17 cellular contexts compared by ENCODE assay signal in the genomic region with DNA sequence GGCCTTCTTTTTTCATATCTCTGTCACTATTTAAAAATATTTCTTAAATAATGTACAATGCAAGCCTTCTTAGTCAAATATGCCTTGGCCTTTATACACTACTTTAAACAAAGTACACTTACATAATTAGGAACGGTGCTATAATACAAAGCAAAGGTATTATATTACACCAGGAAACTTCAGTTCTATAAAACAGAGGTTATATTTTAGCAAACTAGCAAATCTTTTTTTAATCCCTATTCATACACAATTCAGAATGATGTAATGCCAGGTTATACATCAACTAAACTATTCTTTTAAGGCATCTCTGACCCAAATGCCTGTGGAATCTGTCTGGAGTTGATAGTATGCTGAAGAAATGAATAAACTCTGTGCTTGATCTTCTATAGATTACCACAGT. TPM values are rescaled to one million over a fixed set of nuclear protein-coding genes. Genes with fewer than 3 reads are reported as not detected.
"Had no signal": no experiment of that assay in that cellular context is flagged by ENCODE, and none has a peak within 500 bp of the region (broad histone marks: within the 10 kb centered on the region; RNA-seq: fewer than 3 reads in every experiment).

No MANE protein-coding gene starts in this region.

- DNase-seq: dermis blood vessel endothelial cell; foreskin keratinocyte; head of caudate nucleus; mesendoderm; naive thymus-derived CD4-positive, alpha-beta T cell; nephron progenitor cell; posterior cingulate gyrus; sigmoid colon; stimulated activated CD4-positive, alpha-beta T cell treated with anti-CD3 and anti-CD28 coated beads, Interleukin-2, amount 100 ng/mL, for 24 hours; stimulated activated CD4-positive, alpha-beta T cell treated with anti-CD3 and anti-CD28 coated beads, Interleukin-4, amount 100 ng/mL, for 4 hours; stimulated activated naive B cell treated with anti-CD40 and anti-IgM and Interleukin-4, amounts not matched to agents 10 μg/mL and 1 μg/mL and 100 μg/mL, for 72 hours; stimulated activated naive CD8-positive, alpha-beta T cell treated with anti-CD3 and anti-CD28 coated beads, Interleukin-15, amount 100 ng/mL, for 72 hours; testis had no signal

- H3K9me3 ChIP-seq: right atrium auricular region, sigmoid colon, testis, tibial nerve had no signal

- H3K4me1 ChIP-seq: foreskin keratinocyte, right atrium auricular region, testis, tibial nerve had no signal

- H3K36me3 ChIP-seq: right atrium auricular region, sigmoid colon, tibial nerve had no signal

- H3K4me3 ChIP-seq: hepatocyte, right atrium auricular region, sigmoid colon, skin epidermis, testis, tibial nerve had no signal

- H3K27ac ChIP-seq: foreskin keratinocyte, hepatocyte, right atrium auricular region, sigmoid colon, skin epidermis, testis, tibial nerve had no signal

- H3K27me3 ChIP-seq: foreskin keratinocyte, hepatocyte, right atrium auricular region, sigmoid colon, testis, tibial nerve had no signal

- ATAC-seq: foreskin keratinocyte; naive thymus-derived CD4-positive, alpha-beta T cell; stimulated activated naive B cell treated with anti-CD40 and anti-IgM and Interleukin-4, amounts not matched to agents 10 μg/mL and 1 μg/mL and 100 μg/mL, for 72 hours; stimulated activated naive CD8-positive, alpha-beta T cell treated with anti-CD3 and anti-CD28 coated beads, Interleukin-15, amount 100 ng/mL, for 72 hours had no signal

RNA-seq across cellular contexts. Expression of gene LURAP1L, which starts 10.7 kb away (rescaled TPM):
- total RNA-seq: naive thymus-derived CD4-positive, alpha-beta T cell had no signal
- polyA plus RNA-seq: naive thymus-derived CD4-positive, alpha-beta T cell had no signal
